Comparison of ENCODE assay signal across 34 cellular contexts in genomic region chr16:52731219-52731875, GRCh38.
"Had no signal": no experiment of that assay in that cellular context is flagged by ENCODE, and none has a peak within 500 bp of the region (broad histone marks: within the 10 kb centered on the region; RNA-seq: fewer than 3 reads in every experiment).

No MANE protein-coding gene starts in this region.

- ATAC-seq: activated CD8-positive, alpha-beta T cell treated with anti-CD3 and anti-CD28 coated beads for 36 hours; activated naive CD4-positive, alpha-beta T cell treated with anti-CD3 and anti-CD28 coated beads, Interleukin-2, amount 50 U/mL, for 72 hours; activated T-cell treated with anti-CD3 and anti-CD28 coated beads, Interleukin-2, amount 50 U/mL, for 4 hours; activated T-cell treated with anti-CD3 and anti-CD28 coated beads, Interleukin-2, amount 50 U/mL, for 72 hours; activated T-helper 17 cell treated with anti-CD3 and anti-CD28 coated beads, Interleukin-2, amount 50 U/mL, for 72 hours; body of pancreas had no signal

- H3K27ac ChIP-seq: adrenal gland, body of pancreas, brain microvascular endothelial cell, breast epithelium, VCaP had no signal

- FAIRE-seq: astrocyte, TTC549 had no signal

- H3K36me3 ChIP-seq: adrenal gland, brain microvascular endothelial cell, breast epithelium had no signal

- H3K4me3 ChIP-seq: adrenal gland, body of pancreas, breast epithelium had no signal

- H3K9me3 ChIP-seq: adrenal gland, body of pancreas, breast epithelium had no signal

- DNase-seq: activated B cell treated with CpG ODN at 0.5 μM for 24 hours; activated CD4-positive, alpha-beta memory T cell treated with anti-CD3 and anti-CD28 coated beads for 36 hours; activated CD4-positive, alpha-beta T cell treated with anti-CD3 and anti-CD28 coated beads for 4 hours; activated CD4-positive, alpha-beta T cell treated with anti-CD3 and anti-CD28 coated beads, Interleukin-2, amount 10 ng/mL, durations not matched to agents 24 days and 14 days; activated CD4-positive, alpha-beta T cell treated with anti-CD3 and anti-CD28 coated beads, Interleukin-2, amount 50 U/mL, for 1 hour; activated CD4-positive, alpha-beta T cell treated with anti-CD3 and anti-CD28 coated beads, Interleukin-2, amount 50 U/mL, for 4 hours; activated CD4-positive, CD25-positive, alpha-beta regulatory T cell treated with anti-CD3 and anti-CD28 coated beads, Interleukin-2, amount 50 U/mL, for 72 hours; activated CD8-positive, alpha-beta memory T cell treated with anti-CD3 and anti-CD28 coated beads, Interleukin-2, amount 50 U/mL, for 4 hours; activated CD8-positive, alpha-beta T cell treated with anti-CD3 and anti-CD28 coated beads for 36 hours; activated effector memory CD4-positive, alpha-beta T cell treated with anti-CD3 and anti-CD28 coated beads, Interleukin-2, amount 50 U/mL, for 16 hours; activated gamma-delta T cell treated with Interleukin-2 at 50 U/mL for 16 hours; activated naive CD4-positive, alpha-beta T cell; activated naive CD4-positive, alpha-beta T cell treated with anti-CD3 and anti-CD28 coated beads for 36 hours; activated naive CD4-positive, alpha-beta T cell treated with anti-CD3 and anti-CD28 coated beads, Interleukin-2, amount 50 U/mL, for 16 hours; activated naive CD8-positive, alpha-beta T cell treated with anti-CD3 and anti-CD28 coated beads for 36 hours; activated T-cell treated with anti-CD3 and anti-CD28 coated beads for 4 hours; activated T-cell treated with anti-CD3 and anti-CD28 coated beads, Interleukin-2, amount 50 U/mL, for 1 hour; activated T-cell treated with anti-CD3 and anti-CD28 coated beads, Interleukin-2, amount 50 U/mL, for 4 hours; activated T-cell treated with anti-CD3 and anti-CD28 coated beads, Interleukin-2, amount 50 U/mL, for 72 hours; adrenal gland; amniotic stem cell; aorta; body of pancreas; brain microvascular endothelial cell; central memory CD4-positive, alpha-beta T cell; T-helper 1 cell; T-helper 2 cell; T-helper 9 cell had no signal

- H3K4me1 ChIP-seq: adrenal gland, body of pancreas, breast epithelium had no signal

- H3K27me3 ChIP-seq: adrenal gland, body of pancreas, brain microvascular endothelial cell, breast epithelium had no signal
